Comparison of ENCODE assay signal across 10 cellular contexts in genomic region chr6:109092074-109092473, GRCh38. TPM values are rescaled to one million over a fixed set of nuclear protein-coding genes. Genes with fewer than 3 reads are reported as not detected.
DNase-seq lines count a peak whose midpoint lies in the region; ATAC-seq and TF ChIP-seq lines count a peak whose summit lies in the region.
"Had no signal": no experiment of that assay in that cellular context is flagged by ENCODE, and none has a peak within 500 bp of the region (broad histone marks: within the 10 kb centered on the region; RNA-seq: fewer than 3 reads in every experiment).

No MANE protein-coding gene starts in this region.

- no peaks in the 10 kb centered on the region for H3K27me3 Mint-ChIP-seq in activated CD4-positive, alpha-beta T cell treated with anti-CD3 and anti-CD28 coated beads for 36 hours
- H3K27me3 Mint-ChIP-seq in activated naive CD8-positive, alpha-beta T cell treated with anti-CD3 and anti-CD28 coated beads, Interleukin-2, amount 10 ng/mL, durations not matched to agents 7 days and 5 days: no peaks in the 10 kb centered on the region

- H3K27ac Mint-ChIP-seq in activated CD4-positive, alpha-beta T cell treated with anti-CD3 and anti-CD28 coated beads for 36 hours: peak overlapping the region; percentile 33
- H3K27ac Mint-ChIP-seq in activated naive CD8-positive, alpha-beta T cell treated with anti-CD3 and anti-CD28 coated beads, Interleukin-2, amount 10 ng/mL, durations not matched to agents 7 days and 5 days: no peak overlapping the region

- ATAC-seq in activated CD4-positive, alpha-beta T cell treated with anti-CD3 and anti-CD28 coated beads for 36 hours: no peak
- no peak for ATAC-seq in activated naive CD8-positive, alpha-beta T cell treated with anti-CD3 and anti-CD28 coated beads, Interleukin-2, amount 10 ng/mL, durations not matched to agents 7 days and 5 days (ENCODE audit: low read depth)
- ATAC-seq in left lung (no peak), GM18519 (IDR thresholded peaks at IDR 0.05; ENCODE audit: low FRiP score, unreplicated experiment) (no peak), left lobe of liver (no peak)
- ATAC-seq: body of pancreas had no signal

- DNase-seq in activated CD4-positive, alpha-beta T cell treated with anti-CD3 and anti-CD28 coated beads for 36 hours: no peak
- DNase-seq in activated CD4-positive, alpha-beta T cell treated with anti-CD3 and anti-CD28 coated beads for 48 hours: no peak
- DNase-seq in activated naive CD8-positive, alpha-beta T cell treated with anti-CD3 and anti-CD28 coated beads, Interleukin-2, amount 10 ng/mL, durations not matched to agents 7 days and 5 days: no peak
- DNase-seq in left lung: no peak
- no peak for DNase-seq in stomach
- DNase-seq in GM03348 (ENCODE audit: low spot score): no peak
- DNase-seq in left lobe of liver (ENCODE audit: low spot score): no peak
- DNase-seq: body of pancreas, NCI-H1092 had no signal

- no peak for TF ChIP-seq EP300 in stomach (IDR thresholded peaks at IDR 0.05)

- TF ChIP-seq POLR2A in stomach (IDR thresholded peaks at IDR 0.05): no peak

- H3K4me3 ChIP-seq in left lung: peak overlapping the region; percentile 69 to 70
- H3K4me3 ChIP-seq in stomach: peak overlapping the region; percentile 60 to 75 (median 68)
- H3K4me3 ChIP-seq: body of pancreas had no signal

- H3K36me3 Mint-ChIP-seq in activated CD4-positive, alpha-beta T cell treated with anti-CD3 and anti-CD28 coated beads for 36 hours (ENCODE audit: low read depth): no peaks in the 10 kb centered on the region
- H3K36me3 Mint-ChIP-seq in activated naive CD8-positive, alpha-beta T cell treated with anti-CD3 and anti-CD28 coated beads, Interleukin-2, amount 10 ng/mL, durations not matched to agents 7 days and 5 days: peaks cover 4% of the 10 kb centered on the region

- H3K4me1 Mint-ChIP-seq in activated CD4-positive, alpha-beta T cell treated with anti-CD3 and anti-CD28 coated beads for 36 hours: peaks cover 46% of the 10 kb centered on the region
- H3K4me1 Mint-ChIP-seq in activated naive CD8-positive, alpha-beta T cell treated with anti-CD3 and anti-CD28 coated beads, Interleukin-2, amount 10 ng/mL, durations not matched to agents 7 days and 5 days: peaks cover 40% of the 10 kb centered on the region

- CTCF ChIA-PET in activated CD4-positive, alpha-beta T cell treated with anti-CD3 and anti-CD28 coated beads for 36 hours (lab: Charles Lee): interaction anchor here (0.7 to 1.2 kb wide), 2 partner anchors 19 to 146 kb away, joined by 3 read pairs; no protein-coding TSS in a partner anchor

- TF ChIP-seq CTCF in left lung (IDR thresholded peaks at IDR 0.05) (no peak), stomach (IDR thresholded peaks at IDR 0.05) (no peak)

- no peaks in the 10 kb centered on the region for H3K9me3 Mint-ChIP-seq in activated CD4-positive, alpha-beta T cell treated with anti-CD3 and anti-CD28 coated beads for 36 hours (ENCODE audit: low read depth)
- no peaks in the 10 kb centered on the region for H3K9me3 Mint-ChIP-seq in activated naive CD8-positive, alpha-beta T cell treated with anti-CD3 and anti-CD28 coated beads, Interleukin-2, amount 10 ng/mL, durations not matched to agents 7 days and 5 days

- H3K36me3 ChIP-seq in left lung (no peaks in the 10 kb centered on the region), stomach (no peaks in the 10 kb centered on the region)

- intact Hi-C loops in activated CD4-positive, alpha-beta T cell treated with anti-CD3 and anti-CD28 coated beads for 36 hours (cut with DNase I, micrococcal nuclease): loop anchor here in 1 of 2 experiments (5.0 kb wide), 1 partner anchor 960 kb away; no protein-coding TSS in a partner anchor
- intact Hi-C loops in left lung (cut with DNase I): no loop called here
- intact Hi-C loops in stomach (cut with DNase I; ENCODE audit: low total_unique reads): no loop called here

- H3K9me3 ChIP-seq in left lung (no peaks in the 10 kb centered on the region), stomach (no peaks in the 10 kb centered on the region)
- H3K9me3 ChIP-seq: body of pancreas had no signal

- WGBS in stomach, 5 donors: 20 to 30% (median 25%) methylated on average over 1 of the region's 1 CpG

- POLR2A ChIA-PET in activated CD4-positive, alpha-beta T cell treated with anti-CD3 and anti-CD28 coated beads for 36 hours (lab: Charles Lee): no interaction called here
- POLR2A ChIA-PET in activated naive CD8-positive, alpha-beta T cell treated with anti-CD3 and anti-CD28 coated beads, Interleukin-2, amount 10 ng/mL, durations not matched to agents 7 days and 5 days (lab: Charles Lee): no interaction called here

- H3K27ac ChIP-seq in left lung (no peak overlapping the region), stomach (no peak overlapping the region)
- H3K27ac ChIP-seq: body of pancreas had no signal

- H3K27me3 ChIP-seq in left lung (no peaks in the 10 kb centered on the region), stomach (no peaks in the 10 kb centered on the region)
- H3K27me3 ChIP-seq: body of pancreas had no signal

- H3K4me1 ChIP-seq in left lung (peaks cover 0 to 54% of the 10 kb centered on the region in 2 donors), stomach (peaks cover 14 to 74% (median 45%) of the 10 kb centered on the region in 4 donors)

- H3K4me3 Mint-ChIP-seq in activated CD4-positive, alpha-beta T cell treated with anti-CD3 and anti-CD28 coated beads for 36 hours: peak overlapping the region; percentile 91
- peak overlapping the region; percentile 57 for H3K4me3 Mint-ChIP-seq in activated naive CD8-positive, alpha-beta T cell treated with anti-CD3 and anti-CD28 coated beads, Interleukin-2, amount 10 ng/mL, durations not matched to agents 7 days and 5 days

RNA-seq across cellular contexts. Expression of gene SESN1, which starts 2.6 kb away (rescaled TPM):
- total RNA-seq in activated CD4-positive, alpha-beta T cell treated with anti-CD3 and anti-CD28 coated beads for 36 hours: 10 to 100 TPM in 1 of 2 experiments, 1 to 10 TPM in 1; 9.7 to 10.0 TPM
- 10 to 100 TPM; 43.0 to 48.4 TPM for total RNA-seq in activated naive CD8-positive, alpha-beta T cell treated with anti-CD3 and anti-CD28 coated beads, Interleukin-2, amount 10 ng/mL, durations not matched to agents 7 days and 5 days
- total RNA-seq in left lung: 10 to 100 TPM; 20.5 to 52.1 TPM
- total RNA-seq in stomach: 100 to 1,000 TPM in 2 of 5 donors, 10 to 100 TPM in 3; 11.0 to 201 (median 40.2) TPM
- polyA plus RNA-seq in stomach: 10 to 100 TPM; 20.7 to 38.5 (median 28.1) TPM
- 10.5 TPM for total RNA-seq in left lobe of liver

RNA-seq across cellular contexts. Expression of gene CEP57L1, which starts 3.2 kb away (rescaled TPM):
- total RNA-seq in activated CD4-positive, alpha-beta T cell treated with anti-CD3 and anti-CD28 coated beads for 36 hours: 10 to 100 TPM; 23.8 to 36.9 TPM
- 10 to 100 TPM; 20.5 to 22.6 TPM for total RNA-seq in activated naive CD8-positive, alpha-beta T cell treated with anti-CD3 and anti-CD28 coated beads, Interleukin-2, amount 10 ng/mL, durations not matched to agents 7 days and 5 days
- total RNA-seq in left lung (10 to 100 TPM; 11.3 to 12.6 TPM), stomach (10 to 100 TPM in 4 of 5 donors, not detected in 1; 13.8 to 63.6 (median 29.4) TPM), left lobe of liver (7.2 TPM)
- polyA plus RNA-seq in stomach: 10 to 100 TPM in 1 of 3 donors, 1 to 10 TPM in 2; 4.5 to 10.3 (median 6.1) TPM
